Comparison of ENCODE assay signal across 7 cellular contexts in genomic region chr4:139651282-139652194, GRCh38. TPM values are rescaled to one million over a fixed set of nuclear protein-coding genes. Genes with fewer than 3 reads are reported as not detected.
A peak's percentile ranks its signal among the peaks of the same experiment; 100 is the strongest.
DNase-seq lines count a peak whose midpoint lies in the region; ATAC-seq, FAIRE-seq and TF ChIP-seq lines count a peak whose summit lies in the region.

No MANE protein-coding gene starts in this region.

- H3K4me2 ChIP-seq in hepatocyte (peak overlapping the region; percentile 73), skeletal muscle satellite cell (ENCODE audit: low read length) (peak overlapping the region; percentile 64)

- H3K9ac ChIP-seq in skeletal muscle satellite cell (ENCODE audit: low read depth, low read length): no peak overlapping the region

- H3K4me3 ChIP-seq in ascending aorta (peak overlapping the region; percentile 25 to 43), hepatocyte (no peak overlapping the region), skeletal muscle satellite cell (ENCODE audit: low read length) (no peak overlapping the region)

- ATAC-seq in HG02678 (IDR thresholded peaks at IDR 0.05; ENCODE audit: unreplicated experiment): peak; percentile 89

- peak; percentile 81 to 90 (median 85) for TF ChIP-seq CTCF in ascending aorta (IDR thresholded peaks at IDR 0.05)
- TF ChIP-seq CTCF in hepatocyte (IDR thresholded peaks at IDR 0.05; ENCODE audit: poor library complexity): peak; percentile 96

- no peaks in the 10 kb centered on the region for H4K20me1 ChIP-seq in hepatocyte (ENCODE audit: insufficient read depth, poor library complexity, severe bottlenecking)

- TF ChIP-seq POLR2A in GM12892 (IDR thresholded peaks at IDR 0.05; ENCODE audit: low read depth, low read length): no peak

- DNase-seq in GM12892 (ENCODE audit: insufficient read length): no peak
- DNase-seq in NCI-H187 (lab: John Stamatoyannopoulos, UW): peak; percentile 23 to 35
- peak; percentile 33 for DNase-seq in T-helper 22 cell (ENCODE audit: low read depth)
- peak in 1 of 2 donors; percentile 90 for DNase-seq in ascending aorta (ENCODE audit: low spot score in 2 of 2)
- DNase-seq in hepatocyte (ENCODE audit: low spot score): peak; percentile 89

- WGBS in hepatocyte (ENCODE audit: low lambda C conversion rate, missing lambda C conversion rate): 24% methylated on average over 13 of the region's 13 CpGs

- intact Hi-C loops in ascending aorta (cut with DNase I): loop anchor here (2.0 to 10.0 kb wide), 3 partner anchors 47 to 617 kb away; no protein-coding TSS in a partner anchor

- no peaks in the 10 kb centered on the region for H3K79me2 ChIP-seq in hepatocyte

- H3K9me3 ChIP-seq in ascending aorta: no peaks in the 10 kb centered on the region
- H3K9me3 ChIP-seq in hepatocyte (ENCODE audit: low read depth): no peaks in the 10 kb centered on the region
- H3K9me3 ChIP-seq in skeletal muscle satellite cell (replicated peaks; ENCODE audit: low read length): no peaks in the 10 kb centered on the region

- no peaks in the 10 kb centered on the region for H3K9me2 ChIP-seq in hepatocyte (replicated peaks; ENCODE audit: insufficient read depth)

- H3K36me3 ChIP-seq in ascending aorta (no peaks in the 10 kb centered on the region), hepatocyte (replicated peaks; ENCODE audit: insufficient read depth, low read depth) (no peaks in the 10 kb centered on the region), skeletal muscle satellite cell (ENCODE audit: insufficient read depth, low read length) (no peaks in the 10 kb centered on the region)

- H3K4me1 ChIP-seq in ascending aorta (no peaks in the 10 kb centered on the region), hepatocyte (ENCODE audit: insufficient read depth) (no peaks in the 10 kb centered on the region), skeletal muscle satellite cell (ENCODE audit: control insufficient read depth, insufficient read depth, low read length) (peaks cover 3% of the 10 kb centered on the region)

- FAIRE-seq in GM12892 (lab: Jason Lieb, UNC): peak; percentile 87

- no peaks in the 10 kb centered on the region for H3K27me3 ChIP-seq in ascending aorta
- no peaks in the 10 kb centered on the region for H3K27me3 ChIP-seq in hepatocyte
- H3K27me3 ChIP-seq in skeletal muscle satellite cell (ENCODE audit: control insufficient read depth, insufficient read depth, low read length): peaks cover 23% of the 10 kb centered on the region

- H2AFZ ChIP-seq in hepatocyte: peak overlapping the region; percentile 72

- H3K27ac ChIP-seq in ascending aorta: no peak overlapping the region
- H3K27ac ChIP-seq in hepatocyte: no peak overlapping the region

RNA-seq across cellular contexts. Expression of gene MGST2, which starts 14.1 kb away (rescaled TPM):
- 7.4 TPM for polyA plus RNA-seq in GM12892 (2012; ENCODE audit: missing spikeins)
- total RNA-seq in ascending aorta (34.4 TPM), hepatocyte (82.4 and 88.5 TPM in 2 replicates)
- 97.9 and 108 TPM in 2 replicates for polyA plus RNA-seq in hepatocyte
- total RNA-seq in skeletal muscle satellite cell (2012; rRNA removed): 6.3 and 6.6 TPM in 2 replicates

Comparison
In these comparisons a context has a peak if more than half of its experiments do, and no peak if none do; other contexts are left out.
1. H3K4me3 ChIP-seq: peak in ascending aorta (2 of 2); none in hepatocyte (single experiment) and skeletal muscle satellite cell (single experiment).